1 cellular context compared by ENCODE assay signal in the genomic region with DNA sequence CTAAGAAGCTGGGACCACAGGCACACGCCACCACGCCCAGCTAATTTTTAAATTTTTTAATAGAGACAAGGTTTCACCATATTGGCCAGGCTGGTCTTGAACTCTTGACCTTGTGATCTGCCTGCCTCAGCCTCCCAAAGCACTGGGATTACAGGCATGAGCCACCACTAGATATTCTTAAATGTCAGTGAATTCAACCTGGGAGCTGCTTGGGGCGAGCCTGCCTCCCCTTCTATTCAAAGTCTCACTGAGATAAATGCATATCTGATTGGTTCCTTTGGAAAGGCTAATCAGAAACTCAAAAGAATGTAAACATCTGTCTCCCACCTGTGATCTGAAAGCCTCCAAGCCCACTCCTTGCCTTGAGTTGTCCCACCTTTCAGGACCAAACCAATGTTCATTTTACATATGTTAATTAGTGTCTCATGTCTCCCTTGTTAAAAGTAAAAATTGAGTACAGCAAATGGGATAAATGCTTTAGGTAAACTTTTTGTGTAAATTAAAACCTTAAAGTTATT.
TF ChIP-seq lines count a peak whose summit lies in the region.

No MANE protein-coding gene starts in this region.

TF ChIP-seq in WTC11, 78 proteins besides CTCF, POLR2A, EP300 and RAD21 (continued from another document):
- no peak for TF ChIP-seq ZNF281 (CRISPR knock-in tag; IDR thresholded peaks at IDR 0.05)
- no peak for TF ChIP-seq GTF2I (CRISPR knock-in tag; conservative IDR thresholded peaks at IDR 0.05)
- no peak for TF ChIP-seq ZNF121 (CRISPR knock-in tag; IDR thresholded peaks at IDR 0.05)
- TF ChIP-seq FOXP1 (CRISPR knock-in tag; IDR thresholded peaks at IDR 0.05; ENCODE audit: borderline replicate concordance), result no peak
- TF ChIP-seq FOXP4 (CRISPR knock-in tag; IDR thresholded peaks at IDR 0.05), result no peak
- TF ChIP-seq ZNF138 (CRISPR knock-in tag; conservative IDR thresholded peaks at IDR 0.05), result no peak
- no peak for TF ChIP-seq NFE2L1 (CRISPR knock-in tag; IDR thresholded peaks at IDR 0.05)
